ENCODE assay signal across 16 cellular contexts in the genomic region with DNA sequence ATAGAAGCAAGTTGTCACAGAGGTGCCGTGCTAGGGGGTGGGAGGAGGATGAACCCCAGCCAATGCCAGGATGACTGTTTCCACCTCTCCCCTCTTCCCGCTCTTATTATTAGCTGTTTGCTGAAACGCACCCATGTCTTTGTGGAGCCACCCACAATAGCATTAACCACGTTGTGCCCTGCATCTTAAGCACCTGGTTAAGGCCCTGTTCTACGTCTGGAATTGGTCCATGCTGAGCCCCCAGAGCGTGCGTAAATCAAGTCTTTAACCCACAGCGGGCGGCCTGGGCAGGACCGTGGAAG.
DNase-seq lines count a peak whose midpoint lies in the region; ATAC-seq and TF ChIP-seq lines count a peak whose summit lies in the region.
"Had no signal": no experiment of that assay in that cellular context is flagged by ENCODE, and none has a peak within 500 bp of the region (broad histone marks: within the 10 kb centered on the region; RNA-seq: fewer than 3 reads in every experiment).

No MANE protein-coding gene starts in this region.

- TF ChIP-seq POLR2A in tibial nerve (IDR thresholded peaks at IDR 0.05) = no peak

- ATAC-seq in CD4-positive, alpha-beta T cell (ENCODE audit: poor library complexity) = no peak
- ATAC-seq in psoas muscle (no peak), GM19395 (IDR thresholded peaks at IDR 0.05; ENCODE audit: unreplicated experiment) (no peak)

- no peaks in the 10 kb centered on the region for H3K27me3 ChIP-seq in CD4-positive, alpha-beta T cell (ENCODE audit: control insufficient read depth, insufficient read depth, low read length)
- H3K27me3 ChIP-seq in Loucy (ENCODE audit: insufficient read depth, low read length, poor library complexity, severe bottlenecking) (no peaks in the 10 kb centered on the region), hepatocyte (no peaks in the 10 kb centered on the region), psoas muscle (ENCODE audit: insufficient read depth in 3 of 3, low read length in 2 of 3) (no peaks in the 10 kb centered on the region), tibial nerve (no peaks in the 10 kb centered on the region)
- H3K27me3 ChIP-seq: SJSA1 had no signal

- H3K9me3 ChIP-seq in CD4-positive, alpha-beta T cell (ENCODE audit: control insufficient read depth, low read length) = peaks cover 7% of the 10 kb centered on the region
- no peaks in the 10 kb centered on the region for H3K9me3 ChIP-seq in Loucy (ENCODE audit: insufficient read depth, low read depth, low read length)
- H3K9me3 ChIP-seq in hepatocyte (ENCODE audit: low read depth) = no peaks in the 10 kb centered on the region
- H3K9me3 ChIP-seq in psoas muscle = no peaks in the 10 kb centered on the region
- peaks cover 0 to 7% (median 0%) of the 10 kb centered on the region in 4 donors for H3K9me3 ChIP-seq in tibial nerve

- peaks cover 56% of the 10 kb centered on the region for H4K20me1 ChIP-seq in Loucy (ENCODE audit: insufficient read depth, low read length, poor library complexity, severe bottlenecking)
- no peaks in the 10 kb centered on the region for H4K20me1 ChIP-seq in hepatocyte (ENCODE audit: insufficient read depth, poor library complexity, severe bottlenecking)

- H3F3A ChIP-seq in Loucy (ENCODE audit: low read depth) = peaks cover 11% of the 10 kb centered on the region

- H3K36me3 ChIP-seq in Loucy (ENCODE audit: insufficient read depth, low read length) (peaks cover 41% of the 10 kb centered on the region; the same call in 1 of the 2 replicates), hepatocyte (replicated peaks; ENCODE audit: insufficient read depth, low read depth) (no peaks in the 10 kb centered on the region), psoas muscle (ENCODE audit: insufficient read depth in 1 of 2, low read depth in 1 of 2) (no peaks in the 10 kb centered on the region), tibial nerve (no peaks in the 10 kb centered on the region)
- H3K36me3 ChIP-seq: SJSA1 had no signal

- H2AFZ ChIP-seq in Loucy (ENCODE audit: low read length) (no peak overlapping the region), hepatocyte (no peak overlapping the region)

- no peak for DNase-seq in CD4-positive, alpha-beta T cell
- DNase-seq in hepatocyte (ENCODE audit: low spot score) (no peak), psoas muscle (no peak), tibial nerve (ENCODE audit: low spot score in 2 of 2) (no peak), T-helper 9 cell (no peak), DMS153 (lab: John Stamatoyannopoulos, UW) (no peak)
- DNase-seq: activated CD4-positive, alpha-beta T cell treated with anti-CD3 and anti-CD28 coated beads for 1 hour; activated CD8-positive, alpha-beta memory T cell treated with anti-CD3 and anti-CD28 coated beads, Interleukin-2, amount 50 U/mL, for 4 hours; aorta; foreskin fibroblast; NCI-H1048; NCI-H69; stimulated activated CD4-positive, alpha-beta T cell treated with anti-CD3 and anti-CD28 coated beads, Interleukin-15, amount 100 ng/mL, for 24 hours had no signal

- H3K4me1 Mint-ChIP-seq in CD4-positive, alpha-beta T cell (ENCODE audit: low read depth) = peaks cover 30% of the 10 kb centered on the region

- no peak overlapping the region for H3K4me3 Mint-ChIP-seq in CD4-positive, alpha-beta T cell

- POLR2A ChIA-PET in CD4-positive, alpha-beta T cell (lab: Charles Lee) = no interaction called here

- peak overlapping the region; percentile 42 for H3K27ac Mint-ChIP-seq in CD4-positive, alpha-beta T cell

- H3K79me2 ChIP-seq in Loucy (ENCODE audit: insufficient read depth, low read length) (peaks cover 96% of the 10 kb centered on the region), hepatocyte (peaks cover 70% of the 10 kb centered on the region)

- H3K9ac ChIP-seq in Loucy (ENCODE audit: low read depth, low read length, poor library complexity, severe bottlenecking) = peak overlapping the region; percentile 67

- TF ChIP-seq EP300 in tibial nerve (IDR thresholded peaks at IDR 0.05) = no peak

- H3K27me3 Mint-ChIP-seq in CD4-positive, alpha-beta T cell = no peaks in the 10 kb centered on the region

- H3K4me2 ChIP-seq in Loucy (ENCODE audit: low read depth, low read length, poor library complexity, severe bottlenecking) (peak overlapping the region; percentile 87), hepatocyte (no peak overlapping the region)

- peaks cover 9% of the 10 kb centered on the region for H3K9me3 Mint-ChIP-seq in CD4-positive, alpha-beta T cell

- peaks cover 43% of the 10 kb centered on the region for H3K36me3 Mint-ChIP-seq in CD4-positive, alpha-beta T cell (ENCODE audit: low read depth)

- H3K4me3 ChIP-seq in Loucy (ENCODE audit: low read length, poor library complexity, severe bottlenecking) (peak overlapping the region; percentile 46), hepatocyte (no peak overlapping the region), psoas muscle (no peak overlapping the region), tibial nerve (no peak overlapping the region)
- H3K4me3 ChIP-seq: SJSA1 had no signal

- H3K9me2 ChIP-seq in Loucy (replicated peaks; ENCODE audit: low read depth, low read length) (no peaks in the 10 kb centered on the region), hepatocyte (replicated peaks; ENCODE audit: insufficient read depth) (no peaks in the 10 kb centered on the region)

- H3K27ac ChIP-seq in CD4-positive, alpha-beta T cell (ENCODE audit: low read depth, low read length) = no peak overlapping the region
- peak overlapping the region; percentile 68 for H3K27ac ChIP-seq in hepatocyte
- peak overlapping the region; percentile 73 for H3K27ac ChIP-seq in psoas muscle
- no peak overlapping the region for H3K27ac ChIP-seq in tibial nerve
- H3K27ac ChIP-seq: SJSA1 had no signal

- H3K4me1 ChIP-seq in Loucy (ENCODE audit: insufficient read depth, low read length, poor library complexity, severe bottlenecking) (peaks cover 57% of the 10 kb centered on the region), hepatocyte (ENCODE audit: insufficient read depth) (peaks cover 21% of the 10 kb centered on the region), psoas muscle (peaks cover 37% of the 10 kb centered on the region), tibial nerve (no peaks in the 10 kb centered on the region)

- intact Hi-C loops in CD4-positive, alpha-beta T cell (cut with DNase I, micrococcal nuclease) = loop anchor here in 1 of 2 experiments (5.0 kb wide), 1 partner anchor 97 kb away; no protein-coding TSS in a partner anchor
- intact Hi-C loops in psoas muscle (cut with DNase I) = no loop called here

- CTCF ChIA-PET in CD4-positive, alpha-beta T cell (lab: Charles Lee) = no interaction called here

- 91% methylated on average over 10 of the region's 10 CpGs for WGBS in hepatocyte (ENCODE audit: low lambda C conversion rate, missing lambda C conversion rate)
- 87 to 93% (median 91%) methylated on average over 10 of the region's 10 CpGs for WGBS in psoas muscle, 3 donors
- WGBS in tibial nerve, 2 donors = 90 to 93% methylated on average over 10 of the region's 10 CpGs

- no peak for TF ChIP-seq CTCF in CD4-positive, alpha-beta T cell (IDR thresholded peaks at IDR 0.05)
- TF ChIP-seq CTCF in Loucy (conservative IDR thresholded peaks at IDR 0.05; ENCODE audit: low read length) (no peak), hepatocyte (IDR thresholded peaks at IDR 0.05; ENCODE audit: poor library complexity) (no peak), psoas muscle (IDR thresholded peaks at IDR 0.05) (no peak), tibial nerve (IDR thresholded peaks at IDR 0.05) (no peak)

Comparison
In these comparisons a context has a peak if more than half of its experiments do, and no peak if none do; other contexts are left out.
1. H3K27ac ChIP-seq: peak in hepatocyte (single experiment) and psoas muscle (single experiment); none in CD4-positive, alpha-beta T cell (single experiment) and tibial nerve (0 of 4).